20 cellular contexts compared by ENCODE assay signal in the genomic region with DNA sequence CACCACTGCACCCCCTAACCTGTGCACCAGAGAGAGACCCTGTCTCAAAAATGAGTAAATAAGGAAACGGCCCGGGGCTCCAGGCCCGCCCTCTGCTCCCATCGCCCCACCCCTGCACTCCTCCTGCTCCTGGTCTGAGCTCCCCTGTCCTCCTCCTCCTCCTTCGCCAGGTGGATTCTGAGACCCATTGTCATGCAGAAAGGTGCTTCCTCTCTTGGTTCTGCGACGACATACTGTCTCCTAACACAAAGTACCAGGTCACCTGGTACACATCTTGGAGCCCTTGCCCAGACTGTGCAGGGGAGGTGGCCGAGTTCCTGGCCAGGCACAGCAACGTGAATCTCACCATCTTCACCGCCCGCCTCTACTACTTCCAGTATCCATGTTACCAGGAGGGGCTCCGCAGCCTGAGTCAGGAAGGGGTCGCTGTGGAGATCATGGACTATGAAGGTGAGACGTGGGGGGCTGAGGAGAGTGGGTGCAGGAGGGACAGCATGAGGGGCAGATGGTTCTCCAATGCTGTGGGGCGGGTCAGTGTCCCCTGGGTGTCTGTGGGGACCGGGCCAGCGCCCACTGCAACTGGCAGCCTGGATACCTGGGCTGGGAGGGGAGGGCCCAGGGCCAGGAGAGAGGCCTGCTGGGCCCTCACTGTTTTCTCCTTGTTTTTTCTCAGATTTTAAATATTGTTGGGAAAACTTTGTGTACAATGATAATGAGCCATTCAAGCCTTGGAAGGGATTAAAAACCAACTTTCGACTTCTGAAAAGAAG. TPM values are rescaled to one million over a fixed set of nuclear protein-coding genes. Genes with fewer than 3 reads are reported as not detected.
DNase-seq lines count a peak whose midpoint lies in the region; ATAC-seq and FAIRE-seq lines count a peak whose summit lies in the region.
"Had no signal": no experiment of that assay in that cellular context is flagged by ENCODE, and none has a peak within 500 bp of the region (broad histone marks: within the 10 kb centered on the region; RNA-seq: fewer than 3 reads in every experiment).

No MANE protein-coding gene starts in this region.

- no peaks in the 10 kb centered on the region for H3K27me3 Mint-ChIP-seq in activated naive CD4-positive, alpha-beta T cell treated with anti-CD3 and anti-CD28 coated beads for 36 hours (ENCODE audit: low read depth)
- no peaks in the 10 kb centered on the region for H3K27me3 Mint-ChIP-seq in activated CD4-positive, alpha-beta memory T cell treated with anti-CD3 and anti-CD28 coated beads for 36 hours
- no peaks in the 10 kb centered on the region for H3K27me3 Mint-ChIP-seq in stimulated activated memory B cell treated with anti-CD40 and anti-IgM and Interleukin-4, amounts not matched to agents 10 μg/mL and 1 μg/mL and 100 μg/mL, for 72 hours

- intact Hi-C loops in activated naive CD4-positive, alpha-beta T cell treated with anti-CD3 and anti-CD28 coated beads for 36 hours (cut with micrococcal nuclease): no loop called here
- intact Hi-C loops in activated CD4-positive, alpha-beta memory T cell treated with anti-CD3 and anti-CD28 coated beads for 36 hours (cut with micrococcal nuclease): no loop called here

- H3K4me3 ChIP-seq in iPS-18c (ENCODE audit: insufficient read depth, low read depth, low read length): peak overlapping the region; percentile 40
- H3K4me3 ChIP-seq: upper lobe of left lung had no signal

- ATAC-seq in stimulated activated memory B cell treated with anti-CD40 and anti-IgM and Interleukin-4, amounts not matched to agents 10 μg/mL and 1 μg/mL and 100 μg/mL, for 72 hours: no peak

- H3K4me3 Mint-ChIP-seq in activated naive CD4-positive, alpha-beta T cell treated with anti-CD3 and anti-CD28 coated beads for 36 hours: peak overlapping the region; percentile 12
- no peak overlapping the region for H3K4me3 Mint-ChIP-seq in activated CD4-positive, alpha-beta memory T cell treated with anti-CD3 and anti-CD28 coated beads for 36 hours
- H3K4me3 Mint-ChIP-seq in stimulated activated memory B cell treated with anti-CD40 and anti-IgM and Interleukin-4, amounts not matched to agents 10 μg/mL and 1 μg/mL and 100 μg/mL, for 72 hours: no peak overlapping the region

- no peak for FAIRE-seq in RCC 7860 (lab: Jason Lieb, UNC)
- FAIRE-seq: endothelial cell of umbilical vein, frontal cortex, GM12892 had no signal

- no peak for DNase-seq in activated naive CD4-positive, alpha-beta T cell treated with anti-CD3 and anti-CD28 coated beads for 36 hours
- DNase-seq in activated naive CD4-positive, alpha-beta T cell (lab: John Stamatoyannopoulos, UW): no peak
- no peak for DNase-seq in activated CD4-positive, alpha-beta memory T cell treated with anti-CD3 and anti-CD28 coated beads for 36 hours
- DNase-seq in RCC 7860 (ENCODE audit: low spot score) (no peak), RKO (ENCODE audit: low spot score) (no peak), HT-29 (ENCODE audit: low spot score) (no peak)
- DNase-seq: activated CD4-positive, CD25-positive, alpha-beta regulatory T cell; activated T-cell treated with anti-CD3 and anti-CD28 coated beads for 4 hours; aorta; HCEC 1CT; islet precursor cell; midbrain; NCI-H1105; stimulated activated CD4-positive, alpha-beta T cell treated with anti-CD3 and anti-CD28 coated beads, Interleukin-4, amount 100 ng/mL, for 4 hours had no signal

- H3K27ac Mint-ChIP-seq in activated naive CD4-positive, alpha-beta T cell treated with anti-CD3 and anti-CD28 coated beads for 36 hours: no peak overlapping the region
- peak overlapping the region; percentile 47 for H3K27ac Mint-ChIP-seq in activated CD4-positive, alpha-beta memory T cell treated with anti-CD3 and anti-CD28 coated beads for 36 hours
- H3K27ac Mint-ChIP-seq in stimulated activated memory B cell treated with anti-CD40 and anti-IgM and Interleukin-4, amounts not matched to agents 10 μg/mL and 1 μg/mL and 100 μg/mL, for 72 hours: peak overlapping the region; percentile 50

- POLR2A ChIA-PET in activated CD4-positive, alpha-beta memory T cell treated with anti-CD3 and anti-CD28 coated beads for 36 hours (lab: Charles Lee): interaction anchor here (0.5 kb wide), 1 partner anchor 26 kb away, joined by 4 read pairs; no protein-coding TSS in a partner anchor

- CTCF ChIA-PET in activated naive CD4-positive, alpha-beta T cell treated with anti-CD3 and anti-CD28 coated beads for 36 hours (lab: Charles Lee): no interaction called here
- CTCF ChIA-PET in activated CD4-positive, alpha-beta memory T cell treated with anti-CD3 and anti-CD28 coated beads for 36 hours (lab: Charles Lee): interaction anchor here (0.8 kb wide), 1 partner anchor 118 kb away, joined by 3 read pairs; no protein-coding TSS in a partner anchor

- H3K9me3 Mint-ChIP-seq in activated naive CD4-positive, alpha-beta T cell treated with anti-CD3 and anti-CD28 coated beads for 36 hours: no peaks in the 10 kb centered on the region
- H3K9me3 Mint-ChIP-seq in activated CD4-positive, alpha-beta memory T cell treated with anti-CD3 and anti-CD28 coated beads for 36 hours: no peaks in the 10 kb centered on the region
- H3K9me3 Mint-ChIP-seq in stimulated activated memory B cell treated with anti-CD40 and anti-IgM and Interleukin-4, amounts not matched to agents 10 μg/mL and 1 μg/mL and 100 μg/mL, for 72 hours: no peaks in the 10 kb centered on the region

- H3K36me3 Mint-ChIP-seq in activated naive CD4-positive, alpha-beta T cell treated with anti-CD3 and anti-CD28 coated beads for 36 hours (ENCODE audit: low read depth): peaks cover 7% of the 10 kb centered on the region
- H3K36me3 Mint-ChIP-seq in activated CD4-positive, alpha-beta memory T cell treated with anti-CD3 and anti-CD28 coated beads for 36 hours: peaks cover 39% of the 10 kb centered on the region
- H3K36me3 Mint-ChIP-seq in stimulated activated memory B cell treated with anti-CD40 and anti-IgM and Interleukin-4, amounts not matched to agents 10 μg/mL and 1 μg/mL and 100 μg/mL, for 72 hours: peaks cover 25% of the 10 kb centered on the region

- no peaks in the 10 kb centered on the region for H3K9me3 ChIP-seq in iPS-18c (ENCODE audit: control insufficient read depth, insufficient read depth, low read length)
- H3K9me3 ChIP-seq: upper lobe of left lung had no signal

- H3K4me1 Mint-ChIP-seq in activated naive CD4-positive, alpha-beta T cell treated with anti-CD3 and anti-CD28 coated beads for 36 hours (ENCODE audit: low read depth): peaks cover 52% of the 10 kb centered on the region
- H3K4me1 Mint-ChIP-seq in activated CD4-positive, alpha-beta memory T cell treated with anti-CD3 and anti-CD28 coated beads for 36 hours (ENCODE audit: low read depth): peaks cover 46% of the 10 kb centered on the region
- peaks cover 63% of the 10 kb centered on the region for H3K4me1 Mint-ChIP-seq in stimulated activated memory B cell treated with anti-CD40 and anti-IgM and Interleukin-4, amounts not matched to agents 10 μg/mL and 1 μg/mL and 100 μg/mL, for 72 hours

RNA-seq across cellular contexts. Expression of a gene that starts 3.1 kb away (rescaled TPM):
- total RNA-seq in activated naive CD4-positive, alpha-beta T cell treated with anti-CD3 and anti-CD28 coated beads for 36 hours: 10 to 100 TPM; 18.8 to 19.5 TPM
- 10 to 100 TPM; 54.1 to 54.5 TPM for total RNA-seq in activated CD4-positive, alpha-beta memory T cell treated with anti-CD3 and anti-CD28 coated beads for 36 hours
- not detected in 2 replicates for total RNA-seq in HT-29 (2014; rRNA removed; shearing (Covaris generic))

RNA-seq across cellular contexts. Expression of a gene that starts 3.7 kb away (rescaled TPM):
- total RNA-seq in activated naive CD4-positive, alpha-beta T cell treated with anti-CD3 and anti-CD28 coated beads for 36 hours: 10 to 100 TPM; 71.5 to 74.1 TPM
- 100 to 1,000 TPM; 141 to 142 TPM for total RNA-seq in activated CD4-positive, alpha-beta memory T cell treated with anti-CD3 and anti-CD28 coated beads for 36 hours
- 0.05 and 0.18 TPM in 2 replicates for total RNA-seq in HT-29 (2014; rRNA removed; shearing (Covaris generic))
- total RNA-seq: frontal cortex had no signal

RNA-seq across cellular contexts. Expression of a gene that starts 22.9 kb away (rescaled TPM):
- 10 to 100 TPM; 12.3 to 12.4 TPM for total RNA-seq in activated naive CD4-positive, alpha-beta T cell treated with anti-CD3 and anti-CD28 coated beads for 36 hours
- total RNA-seq in activated CD4-positive, alpha-beta memory T cell treated with anti-CD3 and anti-CD28 coated beads for 36 hours: 10 to 100 TPM; 33.4 to 34.9 TPM
- total RNA-seq in HT-29 (2014; rRNA removed; shearing (Covaris generic)): 0.25 TPM in 1 of 2 replicates, not detected in the other

RNA-seq across cellular contexts. Expression of a gene that starts 35.6 kb away (rescaled TPM):
- 1 to 10 TPM; 5.5 to 6.0 TPM for total RNA-seq in activated naive CD4-positive, alpha-beta T cell treated with anti-CD3 and anti-CD28 coated beads for 36 hours
- 10 to 100 TPM; 43.9 to 44.3 TPM for total RNA-seq in activated CD4-positive, alpha-beta memory T cell treated with anti-CD3 and anti-CD28 coated beads for 36 hours
- 3.2 and 5.5 TPM in 2 replicates for total RNA-seq in HT-29 (2014; rRNA removed; shearing (Covaris generic))
- total RNA-seq: frontal cortex had no signal

RNA-seq across cellular contexts. Expression of a gene that starts 59.3 kb away (rescaled TPM):
- 10 to 100 TPM; 23.1 to 24.1 TPM for total RNA-seq in activated naive CD4-positive, alpha-beta T cell treated with anti-CD3 and anti-CD28 coated beads for 36 hours
- total RNA-seq in activated CD4-positive, alpha-beta memory T cell treated with anti-CD3 and anti-CD28 coated beads for 36 hours: 100 to 1,000 TPM; 106 to 108 TPM
- 0.97 TPM in 1 of 2 replicates, not detected in the other for total RNA-seq in HT-29 (2014; rRNA removed; shearing (Covaris generic))

Comparison
In these comparisons a context has a peak if more than half of its experiments do, and no peak if none do; other contexts are left out.
1. RNA of a gene that starts 3.1 kb away (total RNA-seq): 54.1 to 54.5 TPM in activated CD4-positive, alpha-beta memory T cell treated with anti-CD3 and anti-CD28 coated beads for 36 hours and 18.8 to 19.5 TPM in activated naive CD4-positive, alpha-beta T cell treated with anti-CD3 and anti-CD28 coated beads for 36 hours; not detected in HT-29; every median in the first group is over 10 times any median in the second.
2. RNA of a gene that starts 3.7 kb away (total RNA-seq): 141 to 142 TPM in activated CD4-positive, alpha-beta memory T cell treated with anti-CD3 and anti-CD28 coated beads for 36 hours and 71.5 to 74.1 TPM in activated naive CD4-positive, alpha-beta T cell treated with anti-CD3 and anti-CD28 coated beads for 36 hours; 0.05 to 0.18 TPM in HT-29; every median in the first group is over 10 times any median in the second.
3. RNA of a gene that starts 22.9 kb away (total RNA-seq): 33.4 to 34.9 TPM in activated CD4-positive, alpha-beta memory T cell treated with anti-CD3 and anti-CD28 coated beads for 36 hours and 12.3 to 12.4 TPM in activated naive CD4-positive, alpha-beta T cell treated with anti-CD3 and anti-CD28 coated beads for 36 hours; 0.25 TPM in HT-29; every median in the first group is over 10 times any median in the second.